8 cellular contexts compared by ENCODE assay signal in genomic region chr12:68809190-68810026, GRCh38. TPM values are rescaled to one million over a fixed set of nuclear protein-coding genes. Genes with fewer than 3 reads are reported as not detected.
DNase-seq lines count a peak whose midpoint lies in the region; ATAC-seq, FAIRE-seq and TF ChIP-seq lines count a peak whose summit lies in the region.

No MANE protein-coding gene starts in this region.

- peak overlapping the region; percentile 99 for H3K27ac Mint-ChIP-seq in activated T-cell treated with anti-CD3 and anti-CD28 coated beads, Interleukin-2, amount 50 U/mL, for 24 hours

- no peak for TF ChIP-seq RAD21 in HepG2 (CRISPR knock-in tag; IDR thresholded peaks at IDR 0.05)

- H4K20me1 ChIP-seq in HepG2 (ENCODE audit: insufficient read depth, low read length): peaks cover 35% of the 10 kb centered on the region

- H3K4me1 ChIP-seq in adrenal gland (replicated peaks in 1 of 2) (peaks cover 16 to 46% of the 10 kb centered on the region in 2 donors), HepG2 (ENCODE audit: insufficient read depth, low read length) (peaks cover 27% of the 10 kb centered on the region), thyroid gland (peaks cover 5 to 6% of the 10 kb centered on the region in 2 donors)

- H3K27me3 Mint-ChIP-seq in activated T-cell treated with anti-CD3 and anti-CD28 coated beads, Interleukin-2, amount 50 U/mL, for 24 hours: no peaks in the 10 kb centered on the region

- CTCF ChIA-PET in HepG2 (lab: Yijun Ruan, JAX; ENCODE audit: low intra/inter-chr PET ratio, low total read pairs): interaction anchor here (0.6 kb wide), 1 partner anchor 22 kb away, joined by 3 read pairs; no protein-coding TSS in a partner anchor

- TF ChIP-seq CTCF in adrenal gland (IDR thresholded peaks at IDR 0.05) (no peak), HepG2 (CRISPR knock-in tag; IDR thresholded peaks at IDR 0.05) (no peak), thyroid gland (IDR thresholded peaks at IDR 0.05) (no peak)

- DNase-seq in activated T-cell treated with anti-CD3 and anti-CD28 coated beads, Interleukin-2, amount 50 U/mL, for 24 hours: no peak
- no peak for DNase-seq in activated T-cell treated with anti-CD3 and anti-CD28 coated beads, Interleukin-2, amount 50 U/mL, for 48 hours
- DNase-seq in adrenal gland: no peak
- no peak for DNase-seq in HepG2 (ENCODE audit: low spot score)
- no peak for DNase-seq in thyroid gland
- DNase-seq in DMS114 treated with DMSO at 0.1 percent for 48 hours (lab: John Stamatoyannopoulos, UW; ENCODE audit: unreplicated experiment): no peak
- no peak for DNase-seq in NCI-H1092 (lab: John Stamatoyannopoulos, UW)

- FAIRE-seq in HepG2 (lab: Jason Lieb, UNC): no peak

- H3K27ac ChIP-seq in adrenal gland (peak overlapping the region; percentile 95 to 100 (median 99)), HepG2 (ENCODE audit: extremely low read length, insufficient read depth, low read length) (peak overlapping the region; percentile 99), thyroid gland (peak overlapping the region; percentile 99 to 100 (median 99))

- no peak overlapping the region for H2AFZ ChIP-seq in HepG2 (ENCODE audit: low read length)

- peaks cover 63% of the 10 kb centered on the region for H3K36me3 Mint-ChIP-seq in activated T-cell treated with anti-CD3 and anti-CD28 coated beads, Interleukin-2, amount 50 U/mL, for 24 hours (ENCODE audit: low read depth)

- TF ChIP-seq POLR2A in adrenal gland (IDR thresholded peaks at IDR 0.05) (no peak), HepG2 (IDR thresholded peaks at IDR 0.05; ENCODE audit: insufficient read depth in 1 of 2, low read depth in 2 of 2, low read length in 2 of 2) (no peak), thyroid gland (IDR thresholded peaks at IDR 0.05) (no peak)

- peak overlapping the region; percentile 68 for H3K4me2 ChIP-seq in HepG2 (ENCODE audit: low read depth, low read length)

- peaks cover 85% of the 10 kb centered on the region for H3K79me2 ChIP-seq in HepG2 (ENCODE audit: insufficient read depth, low read length)

- POLR2A ChIA-PET in HepG2 (lab: Yijun Ruan, JAX): interaction anchor here (0.7 to 3.3 kb wide), 15 partner anchors 9 to 134 kb away, joined by 3 to 184 read pairs (median 4); partner anchors contain the start of gene SLC35E3

- H3K27me3 ChIP-seq in adrenal gland (no peaks in the 10 kb centered on the region), HepG2 (ENCODE audit: control insufficient read depth in 1 of 2, insufficient read depth in 2 of 2, low read length in 2 of 2) (peaks cover 0 to 5% of the 10 kb centered on the region in 2 experiments; a peak in 1 of 5 replicates), thyroid gland (no peaks in the 10 kb centered on the region)

- H3K9me3 Mint-ChIP-seq in activated T-cell treated with anti-CD3 and anti-CD28 coated beads, Interleukin-2, amount 50 U/mL, for 24 hours: no peaks in the 10 kb centered on the region

- ATAC-seq in HepG2: no peak
- no peak for ATAC-seq in HG02763 (IDR thresholded peaks at IDR 0.05; ENCODE audit: unreplicated experiment)

- peak overlapping the region; percentile 95 for H3K9ac ChIP-seq in HepG2 (ENCODE audit: insufficient read depth, low read depth, low read length)

- 71 to 76% (median 75%) methylated on average over 12 of the region's 12 CpGs for WGBS in adrenal gland, 4 donors
- under 1% methylated on average over 12 of the region's 12 CpGs for WGBS in HepG2 (ENCODE audit: low lambda C conversion rate)
- 80 to 81% methylated on average over 12 of the region's 12 CpGs for WGBS in thyroid gland, 2 donors

- H3K4me3 ChIP-seq in adrenal gland (peak overlapping the region; percentile 74 to 89 (median 88)), HepG2 (replicated peaks in 1 of 3; ENCODE audit: insufficient read depth in 1 of 3, low read depth in 2 of 3, low read length in 3 of 3) (peak overlapping the region; percentile 82 to 94 (median 88)), thyroid gland (replicated peaks in 1 of 3) (peak overlapping the region in 2 of 3 donors; percentile 91 to 97)

- TSS peak; percentile 71 for BruUV-seq in HepG2 (replicated peaks; lab: Mats Ljungman, UMichigan)

- in situ Hi-C loops in HepG2 (cut with HindIII; ENCODE audit: extremely low pct_ligation_motif_present, low pct_unique_long_range_greater_than_20kb): loop anchor here (5.0 kb wide), 1 partner anchor 62 kb away; the partner anchor contains the start of gene SLC35E3

- H3K9me3 ChIP-seq in adrenal gland (replicated peaks in 1 of 3) (no peaks in the 10 kb centered on the region), HepG2 (ENCODE audit: low read length) (no peaks in the 10 kb centered on the region), thyroid gland (no peaks in the 10 kb centered on the region)

- intact Hi-C loops in adrenal gland (cut with DNase I): loop anchor here in 1 of 2 donors (10.0 kb wide), 1 partner anchor 65 kb away; the partner anchor contains the start of gene SLC35E3
- intact Hi-C loops in HepG2 (cut with micrococcal nuclease; ENCODE audit: unreplicated experiment): loop anchor here (5.0 kb wide), 1 partner anchor 197 kb away; the partner anchor contains the start of gene RAP1B
- intact Hi-C loops in thyroid gland (cut with DNase I): no loop called here

- H3K4me3 Mint-ChIP-seq in activated T-cell treated with anti-CD3 and anti-CD28 coated beads, Interleukin-2, amount 50 U/mL, for 24 hours: peak overlapping the region; percentile 94

- H3K4me1 Mint-ChIP-seq in activated T-cell treated with anti-CD3 and anti-CD28 coated beads, Interleukin-2, amount 50 U/mL, for 24 hours (ENCODE audit: low read depth): peaks cover 53% of the 10 kb centered on the region

- peaks cover 0 to 25% of the 10 kb centered on the region in 2 donors for H3K36me3 ChIP-seq in adrenal gland (replicated peaks in 1 of 2)
- H3K36me3 ChIP-seq in HepG2 (replicated peaks in 1 of 2; ENCODE audit: control insufficient read depth in 1 of 2, insufficient read depth in 2 of 2, low read length in 2 of 2): peaks cover 0 to 20% of the 10 kb centered on the region in 2 experiments; a peak in 3 of 5 replicates
- peaks cover 0 to 10% of the 10 kb centered on the region in 2 donors for H3K36me3 ChIP-seq in thyroid gland

- TF ChIP-seq EP300 in HepG2 (IDR thresholded peaks at IDR 0.05; ENCODE audit: low read depth in 2 of 2, low read length in 2 of 2) (no peak), HepG2 (CRISPR knock-in tag; IDR thresholded peaks at IDR 0.05; ENCODE audit: borderline replicate concordance) (no peak)

TF ChIP-seq in HepG2, 621 proteins besides CTCF, POLR2A, EP300 and RAD21 (continues in another document):
- TF ChIP-seq HNRNPUL1 (IDR thresholded peaks at IDR 0.05; ENCODE audit: low read depth, low read length) (no peak), RBFOX2 (IDR thresholded peaks at IDR 0.05; ENCODE audit: low read depth, low read length) (peak; percentile 20; the same call in 1 of the 2 replicates), HDAC6 (IDR thresholded peaks at IDR 0.05; ENCODE audit: low read depth, low read length) (peak; percentile 25), ARHGAP35 (CRISPR knock-in tag; IDR thresholded peaks at IDR 0.05; ENCODE audit: borderline replicate concordance) (no peak), TEAD3 (CRISPR knock-in tag; optimal IDR thresholded peaks at IDR 0.05; ENCODE audit: borderline replicate concordance) (no peak)

RNA-seq across cellular contexts. Expression of gene MDM2, which starts 1.4 kb away (rescaled TPM):
- 100 to 1,000 TPM in 4 of 8 donors, 10 to 100 TPM in 4; 44.3 to 144 (median 107) TPM for total RNA-seq in adrenal gland
- 100 to 1,000 TPM in 2 of 3 donors, 10 to 100 TPM in 1; 52.0 to 241 (median 134) TPM for polyA plus RNA-seq in adrenal gland
- total RNA-seq in HepG2 (2016; rRNA removed; fragmentation: Illumina TruSeq; extraction: Trizol): 314 and 466 TPM in 2 replicates
- 106 and 114 TPM in 2 replicates for total RNA-seq in HepG2 (2016; cell fraction: cytosol; rRNA removed; fragmentation: Illumina TruSeq; extraction: Trizol; ENCODE audit: low read depth)
- 318 and 433 TPM in 2 replicates for total RNA-seq in HepG2 (2016; cell fraction: insoluble cytoplasmic fraction; rRNA removed; fragmentation: Illumina TruSeq; extraction: Trizol)
- total RNA-seq in HepG2 (2016; cell fraction: membrane; rRNA removed; fragmentation: Illumina TruSeq; extraction: Trizol): 152 and 204 TPM in 2 replicates
- 480 and 515 TPM in 2 replicates for total RNA-seq in HepG2 (2016; cell fraction: nucleus; rRNA removed; fragmentation: Illumina TruSeq; extraction: Trizol)
- 23.9 and 29.3 TPM in 2 replicates for polyA plus RNA-seq in HepG2 (2011; rRNA removed)
- polyA plus RNA-seq in HepG2 (2011; cell fraction: cytosol; rRNA removed): 8.1 and 12.2 TPM in 2 replicates
- polyA plus RNA-seq in HepG2 (2011; cell fraction: nucleus; rRNA removed): 21.1 and 35.5 TPM in 2 replicates
- polyA plus RNA-seq in HepG2 (2012): 29.6 and 57.6 TPM in 2 replicates
- 20.1 and 21.0 TPM in 2 replicates for polyA plus RNA-seq in HepG2 (2016; cell fraction: cytosol; fragmentation: Illumina TruSeq; extraction: Trizol; ENCODE audit: low read depth)
- 174 and 187 TPM in 2 replicates for polyA plus RNA-seq in HepG2 (2016; cell fraction: insoluble cytoplasmic fraction; fragmentation: Illumina TruSeq; extraction: Trizol; ENCODE audit: low read depth)
- polyA plus RNA-seq in HepG2 (2016; cell fraction: membrane; fragmentation: Illumina TruSeq; extraction: Trizol; ENCODE audit: low read depth): 57.3 and 58.5 TPM in 2 replicates
- 472 and 516 TPM in 2 replicates for polyA plus RNA-seq in HepG2 (2016; cell fraction: nucleus; fragmentation: Illumina TruSeq; extraction: Trizol; ENCODE audit: insufficient read depth, low read depth)
- polyA minus RNA-seq in HepG2 (2011; rRNA and poly(A)+ RNA removed; ENCODE audit: low replicate concordance): 42.3 and 54.4 TPM in 2 replicates
- polyA minus RNA-seq in HepG2 (2011; cell fraction: cytosol; rRNA and poly(A)+ RNA removed): 71.4 and 82.9 TPM in 2 replicates
- polyA minus RNA-seq in HepG2 (2011; cell fraction: nucleus; rRNA and poly(A)+ RNA removed): 248 and 279 TPM in 2 replicates
- total RNA-seq in thyroid gland: 100 to 1,000 TPM in 2 of 4 donors, 10 to 100 TPM in 2; 56.7 to 124 (median 91.6) TPM
